Comparison of ENCODE assay signal across 8 cellular contexts in the genomic region with DNA sequence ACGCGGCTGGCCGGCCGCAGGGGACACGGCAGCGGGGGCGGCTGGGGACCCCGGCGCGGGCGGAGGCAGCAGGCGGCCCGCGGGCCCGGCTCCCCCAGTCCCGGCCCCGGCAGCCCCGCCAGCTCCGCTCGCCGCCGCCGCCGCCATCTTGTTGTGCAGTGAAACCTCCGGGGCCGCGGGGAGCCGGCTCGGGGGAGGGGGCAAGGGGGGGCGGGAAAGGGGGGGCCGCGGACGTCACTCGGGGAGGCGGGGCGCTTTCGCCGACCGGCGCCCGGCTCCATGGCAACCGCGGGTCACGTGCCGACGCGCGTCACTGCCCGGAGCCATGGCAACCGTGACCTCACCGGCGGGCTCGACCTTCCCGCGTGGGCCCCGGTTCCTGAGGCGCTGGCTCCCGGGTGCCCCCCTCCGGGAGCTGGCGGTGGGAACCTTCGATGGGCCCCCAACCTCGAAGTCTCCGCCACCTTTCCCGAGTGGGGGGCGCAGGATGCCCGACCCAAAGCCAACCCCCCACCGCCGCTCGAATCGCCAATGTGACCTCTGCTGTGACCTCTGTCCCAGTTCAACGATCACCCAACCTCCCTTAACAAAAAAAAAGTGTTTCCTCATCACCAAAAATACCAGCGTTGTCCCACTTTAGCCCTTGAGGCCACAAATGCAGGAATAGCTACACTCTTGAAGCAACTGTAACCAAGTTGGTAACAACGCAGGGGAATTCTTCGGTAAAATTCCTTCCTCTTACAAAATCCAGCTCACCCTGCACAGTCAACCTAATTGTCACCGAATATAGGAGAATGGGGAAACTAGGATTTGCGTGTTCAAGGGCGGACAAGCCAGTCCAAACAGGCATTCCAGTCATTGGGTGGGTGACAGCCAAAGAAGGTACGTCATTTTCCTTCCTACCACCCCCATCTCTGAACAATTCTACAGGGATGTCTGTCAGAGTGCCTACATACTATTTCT. TPM values are rescaled to one million over a fixed set of nuclear protein-coding genes. Genes with fewer than 3 reads are reported as not detected.
A peak's percentile ranks its signal among the peaks of the same experiment; 100 is the strongest.
DNase-seq lines count a peak whose midpoint lies in the region; ATAC-seq and TF ChIP-seq lines count a peak whose summit lies in the region.

A gene (minus strand): TSS at position 160 of the 963 bp plus-strand sequence. CDS start 13 bp downstream, at position 147.

- H2BK15ac ChIP-seq in IMR-90 (ENCODE audit: low read depth, low read length): peak within 1 kb of the TSS; percentile 71; the same call in 1 of the 3 replicates

- H3K4ac ChIP-seq in IMR-90 (ENCODE audit: low read depth, low read length): peak within 1 kb of the TSS; percentile 83

- H2BK20ac ChIP-seq in IMR-90 (ENCODE audit: low read depth, low read length): peak within 1 kb of the TSS; percentile 59; the same call in 1 of the 2 replicates

- TF ChIP-seq CTCF in IMR-90 (conservative IDR thresholded peaks at IDR 0.05; ENCODE audit: low read depth, low read length) (peak; percentile 81), OCI-LY3 (IDR thresholded peaks at IDR 0.05; ENCODE audit: low read depth, low read length) (0 out of 2 replicates have a peak, but pooled peaks have one; percentile 7)

- peaks cover 17% of the 10 kb centered on the region for H3K9me1 ChIP-seq in IMR-90 (ENCODE audit: insufficient read depth, low read length)

- H3K27me3 ChIP-seq in IMR-90 (ENCODE audit: control insufficient read depth, insufficient read depth, low read length) (no peaks in the 10 kb centered on the region), OCI-LY3 (ENCODE audit: low read depth, low read length) (no peaks in the 10 kb centered on the region), mucosa of rectum (ENCODE audit: control insufficient read depth in 2 of 2, insufficient read depth in 2 of 2, low read length in 2 of 2) (no peaks in the 10 kb centered on the region)

- CTCF ChIA-PET in IMR-90 (lab: Yijun Ruan, JAX): interaction anchor here (0.5 to 3.0 kb wide), 5 partner anchors 19 to 307 kb away, joined by 5 to 22 read pairs (median 7); a partner anchor contains a TSS

- POLR2A ChIA-PET in IMR-90 (lab: Charles Lee; ENCODE audit: unreplicated experiment): interaction anchor here (0.5 kb wide), 1 partner anchor 72 kb away, joined by 5 read pairs; no protein-coding TSS in a partner anchor

- peak; percentile 70 for ATAC-seq in GM21515 (IDR thresholded peaks at IDR 0.05; ENCODE audit: unreplicated experiment)
- peak; percentile 83 for ATAC-seq in IMR-90 (ENCODE audit: low read depth)

- H2AFZ ChIP-seq in IMR-90 (replicated peaks; ENCODE audit: low read length, poor library complexity) (peak within 1 kb of the TSS; percentile 97), OCI-LY3 (ENCODE audit: low read depth, low read length) (peak within 1 kb of the TSS; percentile 88)

- peak within 1 kb of the TSS; percentile 40; the same call in 1 of the 2 replicates for H3K56ac ChIP-seq in IMR-90 (ENCODE audit: extremely low read depth, insufficient read depth, low read length)

- TF ChIP-seq POLR2A in IMR-90 (IDR thresholded peaks at IDR 0.05; ENCODE audit: low read depth, low read length): peak; percentile 43; the same call in 1 of the 2 replicates

- peak within 1 kb of the TSS; percentile 80 for H3K14ac ChIP-seq in IMR-90 (replicated peaks; ENCODE audit: low read depth, low read length)

- H3K79me1 ChIP-seq in IMR-90 (ENCODE audit: low read depth in 1 of 2, low read length in 2 of 2): peaks cover 17 to 36% of the 10 kb centered on the region in 2 experiments

- no peaks in the 10 kb centered on the region for H3K9me3 ChIP-seq in IMR-90 (ENCODE audit: control insufficient read depth, insufficient read depth, low read length)
- no peaks in the 10 kb centered on the region for H3K9me3 ChIP-seq in OCI-LY3 (ENCODE audit: insufficient read depth, low read length)
- no peaks in the 10 kb centered on the region for H3K9me3 ChIP-seq in mucosa of rectum (ENCODE audit: control insufficient read depth in 2 of 2, low read length in 2 of 2)

- H3K4me2 ChIP-seq in IMR-90 (ENCODE audit: low read depth, low read length) (peak within 1 kb of the TSS; percentile 92), OCI-LY3 (ENCODE audit: low read length) (peak within 1 kb of the TSS; percentile 98)

- H3K27ac ChIP-seq in IMR-90 (ENCODE audit: insufficient read depth, low read length): peak within 1 kb of the TSS; percentile 96
- peak within 1 kb of the TSS; percentile 48 for H3K27ac ChIP-seq in OCI-LY3 (ENCODE audit: low read length)
- H3K27ac ChIP-seq in epithelial cell of prostate: peak within 1 kb of the TSS; percentile 87
- peak within 1 kb of the TSS; percentile 89 to 93 for H3K27ac ChIP-seq in mucosa of rectum (ENCODE audit: low read depth in 2 of 2, low read length in 2 of 2)

- H4K20me1 ChIP-seq in IMR-90 (ENCODE audit: insufficient read depth, low read length) (peaks cover 37% of the 10 kb centered on the region), OCI-LY3 (ENCODE audit: insufficient read depth, low read length) (peaks cover 26% of the 10 kb centered on the region)

- H3K4me1 ChIP-seq in IMR-90 (ENCODE audit: control insufficient read depth, insufficient read depth, low read length): peaks cover 16% of the 10 kb centered on the region
- peaks cover 42% of the 10 kb centered on the region for H3K4me1 ChIP-seq in OCI-LY3 (ENCODE audit: low read length)
- peaks cover 28 to 29% of the 10 kb centered on the region in 2 donors for H3K4me1 ChIP-seq in mucosa of rectum (ENCODE audit: control insufficient read depth in 2 of 2, insufficient read depth in 2 of 2, low read length in 2 of 2)

- TF ChIP-seq RAD21 in IMR-90 (IDR thresholded peaks at IDR 0.05; ENCODE audit: low read length): peak; percentile 83

- in situ Hi-C loops in Caki2 (cut with HindIII; ENCODE audit: low pct_unique_long_range_greater_than_20kb, low sequenced_read_pairs) (no loop called here), IMR-90 (cut with MboI; ENCODE audit: low sequenced_read_pairs) (no loop called here)

- peaks cover 46% of the 10 kb centered on the region for H3K79me2 ChIP-seq in OCI-LY3 (ENCODE audit: low read length)

- H4K5ac ChIP-seq in IMR-90 (ENCODE audit: low read depth, low read length): peak within 1 kb of the TSS; percentile 30

- H3K36me3 ChIP-seq in IMR-90 (ENCODE audit: control insufficient read depth, insufficient read depth, low read length) (no peaks in the 10 kb centered on the region), OCI-LY3 (replicated peaks; ENCODE audit: low read depth, low read length) (peaks cover 5% of the 10 kb centered on the region), mucosa of rectum (ENCODE audit: control insufficient read depth in 2 of 2, insufficient read depth in 2 of 2, low read length in 2 of 2) (no peaks in the 10 kb centered on the region)

- DNase-seq in Caki2 (ENCODE audit: low read depth) (peak; percentile 78), IMR-90 (peak; percentile 89), activated T-cell treated with anti-CD3 and anti-CD28 coated beads for 4 hours (peak; percentile 89), epithelial cell of prostate (ENCODE audit: low read depth, low spot score) (peak; percentile 66)
- peak; percentile 70 to 92 for DNase-seq in stimulated activated CD8-positive, alpha-beta memory T cell treated with anti-CD3 and anti-CD28 coated beads, Interleukin-4, amount 100 ng/mL, for 4 hours (ENCODE audit: low read depth in 2 of 2, low spot score in 1 of 2)

- H3K9ac ChIP-seq in IMR-90 (ENCODE audit: low read depth, low read length): peak within 1 kb of the TSS; percentile 74
- H3K9ac ChIP-seq in OCI-LY3 (ENCODE audit: low read length): peak within 1 kb of the TSS; percentile 83
- peak within 1 kb of the TSS; percentile 92 to 98 for H3K9ac ChIP-seq in mucosa of rectum (ENCODE audit: low read depth in 1 of 2, low read length in 2 of 2)

- H2AK5ac ChIP-seq in IMR-90 (ENCODE audit: low read depth, low read length): peak within 1 kb of the TSS; percentile 46; the same call in 1 of the 2 replicates

- peak within 1 kb of the TSS; percentile 46 to 80 for H4K8ac ChIP-seq in IMR-90 (ENCODE audit: low read depth in 2 of 2, low read length in 2 of 2)

- peak within 1 kb of the TSS; percentile 82 for H3K23ac ChIP-seq in IMR-90 (ENCODE audit: low read depth, low read length)

- peak within 1 kb of the TSS; percentile 98 for H3K4me3 ChIP-seq in IMR-90 (ENCODE audit: insufficient read depth, low read depth, low read length)
- peak within 1 kb of the TSS; percentile 89 for H3K4me3 ChIP-seq in OCI-LY3 (ENCODE audit: low read length)
- H3K4me3 ChIP-seq in mucosa of rectum (ENCODE audit: low read length in 2 of 2): peak within 1 kb of the TSS; percentile 84 to 91

- peak within 1 kb of the TSS; percentile 72 for H3K18ac ChIP-seq in IMR-90 (ENCODE audit: low read depth, low read length)

- peak within 1 kb of the TSS; percentile 82 for H2BK120ac ChIP-seq in IMR-90 (ENCODE audit: low read depth, low read length)

- peak within 1 kb of the TSS; percentile 64; the same call in 1 of the 2 replicates for H4K91ac ChIP-seq in IMR-90 (ENCODE audit: insufficient read depth, low read depth, low read length)

- peak within 1 kb of the TSS; percentile 82 for H2AK9ac ChIP-seq in IMR-90 (replicated peaks; ENCODE audit: low read depth, low read length, poor library complexity)

- BruUV-seq in IMR-90 (replicated peaks; lab: Mats Ljungman, UMichigan): no TSS peak

- dilution Hi-C loops in IMR-90 (cut with HindIII; ENCODE audit: low sequenced_read_pairs, unreplicated experiment): no loop called here

- 2% methylated on average over 17 of the region's 78 CpGs; no CpG with 5 or more reads in 1 of the 2 experiments for WGBS in IMR-90 (ENCODE audit: extremely low coverage in 2 of 2, insufficient read length in 1 of 2), 2 experiments

- intact Hi-C loops in IMR-90 (cut with micrococcal nuclease): loop anchor here (1.0 to 5.0 kb wide), 4 partner anchors 71 to 308 kb away; a partner anchor contains a TSS

- peak within 1 kb of the TSS; percentile 89 for H2BK5ac ChIP-seq in IMR-90 (ENCODE audit: low read depth, low read length, poor library complexity, severe bottlenecking)

TF ChIP-seq in IMR-90, 13 proteins besides CTCF, POLR2A, EP300 and RAD21 (continues in another document):
- TF ChIP-seq CEBPB (IDR thresholded peaks at IDR 0.05; ENCODE audit: low read depth, low read length) (peak; percentile 43; the same call in 1 of the 2 replicates), FOS (IDR thresholded peaks at IDR 0.05; ENCODE audit: low read depth, low read length) (peak; percentile 37; the same call in 1 of the 2 replicates)
- TF ChIP-seq, protein P1, sequence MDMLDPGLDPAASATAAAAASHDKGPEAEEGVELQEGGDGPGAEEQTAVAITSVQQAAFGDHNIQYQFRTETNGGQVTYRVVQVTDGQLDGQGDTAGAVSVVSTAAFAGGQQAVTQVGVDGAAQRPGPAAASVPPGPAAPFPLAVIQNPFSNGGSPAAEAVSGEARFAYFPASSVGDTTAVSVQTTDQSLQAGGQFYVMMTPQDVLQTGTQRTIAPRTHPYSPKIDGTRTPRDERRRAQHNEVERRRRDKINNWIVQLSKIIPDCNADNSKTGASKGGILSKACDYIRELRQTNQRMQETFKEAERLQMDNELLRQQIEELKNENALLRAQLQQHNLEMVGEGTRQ (IDR thresholded peaks at IDR 0.05; ENCODE audit: low read depth, low read length): peak; percentile 98

RNA-seq across cellular contexts. Expression of the gene that starts here (rescaled TPM):
- 4.6 and 5.6 TPM in 2 replicates for total RNA-seq in Caki2 (2014; rRNA removed; shearing (Covaris generic); ENCODE audit: low replicate concordance)
- 8.2 and 17.2 TPM in 2 replicates for total RNA-seq in IMR-90 (2012; rRNA removed)
- polyA plus RNA-seq in IMR-90 (2012; rRNA removed): 7.5 and 9.1 TPM in 2 replicates
- polyA plus RNA-seq in IMR-90 (2012; cell fraction: cytosol; rRNA removed): 4.5 and 6.9 TPM in 2 replicates
- 18.6 and 18.8 TPM in 2 replicates for polyA plus RNA-seq in IMR-90 (2012; cell fraction: nucleus; rRNA removed; ENCODE audit: low replicate concordance)

Comparison
In these comparisons a context has a peak if more than half of its experiments do, and no peak if none do; other contexts are left out.
1. Peak in every context shown above with its lines: DNase-seq, ATAC-seq, H3K4me3 ChIP-seq and H3K27ac ChIP-seq.